Comparison of ENCODE assay signal across 8 cellular contexts in genomic region chr1:107407011-107407410, GRCh38.
"Had no signal": no experiment of that assay in that cellular context is flagged by ENCODE, and none has a peak within 500 bp of the region (broad histone marks: within the 10 kb centered on the region; RNA-seq: fewer than 3 reads in every experiment).

No MANE protein-coding gene starts in this region.

- DNase-seq: GDM1, GF-D8 had no signal

- H3K4me3 ChIP-seq: GM12878 had no signal

- FAIRE-seq: G401.6, GM12878, GM12891, GM12892, GM18507, GM19239 had no signal

- ATAC-seq: GM12878 had no signal
